Comparison of ENCODE assay signal across 8 cellular contexts in the genomic region with DNA sequence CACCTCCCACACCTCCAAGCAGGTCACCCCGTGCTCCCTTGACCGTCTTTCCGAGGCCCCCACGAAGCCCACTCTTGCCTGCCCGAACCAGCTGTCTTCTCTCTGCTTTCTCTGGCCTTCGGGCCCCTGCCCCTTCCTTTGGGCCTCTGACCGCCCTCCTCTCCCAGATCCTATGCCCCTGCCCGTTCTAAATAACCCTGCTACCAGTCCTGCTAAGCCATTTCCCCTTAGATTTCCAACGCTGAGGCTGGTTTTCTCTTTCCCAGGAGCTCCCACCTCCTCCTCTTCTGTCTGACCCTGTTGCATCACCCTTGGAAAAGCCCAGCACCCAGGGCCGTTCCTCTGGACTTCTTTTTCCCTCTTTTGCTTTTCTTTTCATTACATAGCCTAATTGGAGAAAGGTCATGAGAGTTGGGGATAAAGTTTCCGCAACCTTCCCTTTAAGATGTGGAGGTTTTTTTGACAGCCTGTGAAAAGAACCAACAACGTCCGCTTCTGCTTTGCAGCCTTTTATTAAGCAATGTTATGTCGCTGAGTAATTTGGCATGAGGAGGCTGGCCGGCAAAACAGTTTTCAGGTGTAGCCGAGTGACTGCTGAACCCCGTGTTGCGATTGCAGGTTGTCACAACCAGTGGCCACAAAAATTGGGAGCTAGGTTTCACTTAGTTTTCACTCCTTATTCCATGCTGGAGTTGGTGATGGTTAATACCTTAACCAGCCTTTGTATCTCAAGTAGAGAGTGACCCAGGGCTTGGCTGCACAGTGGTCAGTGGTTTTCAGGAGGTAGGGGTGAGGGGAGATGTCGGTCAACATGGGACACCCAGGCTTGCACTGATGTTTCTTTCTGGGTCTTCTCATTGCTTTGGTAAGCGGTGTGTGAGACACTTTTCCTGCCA. TPM values are rescaled to one million over a fixed set of nuclear protein-coding genes. Genes with fewer than 3 reads are reported as not detected.
A peak's percentile ranks its signal among the peaks of the same experiment; 100 is the strongest.
DNase-seq lines count a peak whose midpoint lies in the region; ATAC-seq, FAIRE-seq and TF ChIP-seq lines count a peak whose summit lies in the region.

No MANE protein-coding gene starts in this region.

- peak; percentile 32 for DNase-seq in activated CD4-positive, alpha-beta T cell treated with anti-CD3 and anti-CD28 coated beads for 48 hours
- DNase-seq in activated CD4-positive, alpha-beta T cell treated with anti-CD3 and anti-CD28 coated beads, Interleukin-2, amount 50 U/mL, for 4 hours: no peak
- DNase-seq in RKO (ENCODE audit: low spot score) (peak; percentile 71), mammary epithelial cell (peak; percentile 52), iPS-NIHi7 (ENCODE audit: extremely low spot score) (peak; percentile 51), small intestine (peak; percentile 52), superior temporal gyrus (ENCODE audit: extremely low spot score) (no peak)

- no TSS peak for BruUV-seq in mammary epithelial cell (replicated peaks; lab: Mats Ljungman, UMichigan)

- H3K36me3 ChIP-seq in mammary epithelial cell (ENCODE audit: insufficient read depth, low read length): no peaks in the 10 kb centered on the region
- H3K36me3 ChIP-seq in small intestine (ENCODE audit: control insufficient read depth in 2 of 2, insufficient read depth in 2 of 2, low read length in 2 of 2): no peaks in the 10 kb centered on the region

- no peak for FAIRE-seq in small intestine (lab: Jason Lieb, UNC)

- peak; percentile 13 for ATAC-seq in HG03139 (IDR thresholded peaks at IDR 0.05; ENCODE audit: unreplicated experiment)

- H2AFZ ChIP-seq in mammary epithelial cell (ENCODE audit: low read depth, low read length): peak overlapping the region; percentile 94

- H4K20me1 ChIP-seq in mammary epithelial cell (ENCODE audit: insufficient read depth, low read length): no peaks in the 10 kb centered on the region

- in situ Hi-C loops in mammary epithelial cell (cut with MboI; ENCODE audit: low sequenced_read_pairs in 2 of 2): no loop called here

- dilution Hi-C loops in mammary epithelial cell (cut with HindIII; ENCODE audit: low sequenced_read_pairs): no loop called here

- H3K4me3 ChIP-seq in mammary epithelial cell (replicated peaks in 1 of 3; ENCODE audit: insufficient read depth in 1 of 3, low read depth in 2 of 3, low read length in 3 of 3) (peak overlapping the region; percentile 57 to 86 (median 68)), small intestine (ENCODE audit: low read depth in 1 of 2, low read length in 2 of 2) (peak overlapping the region; percentile 89 to 95)

- no peaks in the 10 kb centered on the region for H3K27me3 ChIP-seq in mammary epithelial cell (ENCODE audit: insufficient read depth, low read length)
- H3K27me3 ChIP-seq in small intestine (ENCODE audit: control insufficient read depth in 2 of 2, insufficient read depth in 2 of 2, low read length in 2 of 2): no peaks in the 10 kb centered on the region

- H3K4me2 ChIP-seq in mammary epithelial cell (ENCODE audit: insufficient read depth, low read depth, low read length): peak overlapping the region; percentile 85

- H3K9ac ChIP-seq in mammary epithelial cell (ENCODE audit: insufficient read depth, low read length): peak overlapping the region; percentile 74

- peaks cover 12% of the 10 kb centered on the region for H3K4me1 ChIP-seq in mammary epithelial cell (ENCODE audit: insufficient read depth, low read length)
- H3K4me1 ChIP-seq in small intestine (ENCODE audit: control insufficient read depth in 2 of 2, insufficient read depth in 1 of 2, low read depth in 1 of 2, low read length in 1 of 2): no peaks in the 10 kb centered on the region

- intact Hi-C loops in mammary epithelial cell (cut with micrococcal nuclease): loop anchor here (1.0 to 5.0 kb wide), 4 partner anchors 36 to 95 kb away; partner anchors contain the start of genes SNRPC and TAF11

- WGBS in mammary epithelial cell (ENCODE audit: low coverage, missing lambda C conversion rate): 16% methylated on average over 17 of the region's 20 CpGs
- 10 to 15% (median 12%) methylated on average over 19 to 20 of the region's 20 CpGs for WGBS in small intestine, 3 donors

- CTCF ChIA-PET in mammary epithelial cell (lab: Charles Lee; ENCODE audit: low non-redundant PET): no interaction called here

- TF ChIP-seq CTCF in mammary epithelial cell (conservative IDR thresholded peaks at IDR 0.05 in 1 of 2, IDR thresholded peaks at IDR 0.05 in 1 of 2; ENCODE audit: extremely low read depth in 1 of 2, insufficient read depth in 1 of 2, low read depth in 1 of 2, low read length in 2 of 2): no peak

- H3K9me3 ChIP-seq in mammary epithelial cell (replicated peaks; ENCODE audit: insufficient read depth, low read length) (peaks cover 4% of the 10 kb centered on the region), small intestine (ENCODE audit: control insufficient read depth, low read depth) (no peaks in the 10 kb centered on the region)

- H3K27ac ChIP-seq in mammary epithelial cell (ENCODE audit: insufficient read depth, low read depth, low read length) (peak overlapping the region; percentile 58), small intestine (ENCODE audit: low read depth in 1 of 2, low read length in 1 of 2) (peak overlapping the region; percentile 88 to 97)

- peaks cover 6% of the 10 kb centered on the region for H3K79me2 ChIP-seq in mammary epithelial cell (ENCODE audit: insufficient read depth, low read length)

RNA-seq across cellular contexts. Expression of gene BLTP3A, which starts 1.0 kb away (rescaled TPM):
- total RNA-seq in mammary epithelial cell: 10 to 100 TPM in 1 of 2 donors, 1 to 10 TPM in 1; 9.6 to 19.2 TPM
- polyA plus RNA-seq in mammary epithelial cell (4.9 TPM), small intestine (1 to 10 TPM; 1.3 to 4.9 (median 1.6) TPM)
- polyA minus RNA-seq in mammary epithelial cell: 15.8 TPM

RNA-seq across cellular contexts. Expression of gene SNRPC, which starts 35.5 kb away (rescaled TPM):
- 100 to 1,000 TPM in 1 of 2 donors, 10 to 100 TPM in 1; 37.8 to 100 TPM for total RNA-seq in mammary epithelial cell
- polyA plus RNA-seq in mammary epithelial cell (194 TPM), small intestine (100 to 1,000 TPM; 145 to 163 (median 151) TPM)
- 64.2 TPM for polyA minus RNA-seq in mammary epithelial cell

Comparison
In these comparisons a context has a peak if more than half of its experiments do, and no peak if none do; other contexts are left out.
1. DNase-seq: peak in activated CD4-positive, alpha-beta T cell treated with anti-CD3 and anti-CD28 coated beads for 48 hours (single experiment), RKO (single experiment), mammary epithelial cell (single experiment), iPS-NIHi7 (single experiment) and small intestine (single experiment); none in activated CD4-positive, alpha-beta T cell treated with anti-CD3 and anti-CD28 coated beads, Interleukin-2, amount 50 U/mL, for 4 hours (0 of 2) and superior temporal gyrus (single experiment).